ENCODE assay signal across 8 cellular contexts in genomic region chr4:10116625-10117423, GRCh38. TPM values are rescaled to one million over a fixed set of nuclear protein-coding genes. Genes with fewer than 3 reads are reported as not detected.
DNase-seq lines count a peak whose midpoint lies in the region; ATAC-seq and TF ChIP-seq lines count a peak whose summit lies in the region.

WDR1 (minus strand) TSS chr4:10116799; CDS start chr4:10116666, 133 bp downstream.

- H3K9ac ChIP-seq in endocrine pancreas (ENCODE audit: control insufficient read depth, insufficient read depth, low read length): peak within 1 kb of the TSS; percentile 77

- H3K27ac Mint-ChIP-seq in Caco-2 (ENCODE audit: unreplicated experiment): peak within 1 kb of the TSS; percentile 99

- H3K36me3 Mint-ChIP-seq in Caco-2 (ENCODE audit: insufficient read depth, unreplicated experiment): peaks cover 57% of the 10 kb centered on the region

- H3K27me3 Mint-ChIP-seq in Caco-2 (ENCODE audit: insufficient read depth, unreplicated experiment): no peaks in the 10 kb centered on the region

- H3K27me3 ChIP-seq in Caco-2 (replicated peaks; ENCODE audit: control insufficient read depth, insufficient read depth, low read length) (no peaks in the 10 kb centered on the region), endocrine pancreas (ENCODE audit: control insufficient read depth, insufficient read depth, low read length) (no peaks in the 10 kb centered on the region)

- H3K9me3 ChIP-seq in Caco-2 (no peaks in the 10 kb centered on the region), endocrine pancreas (ENCODE audit: control insufficient read depth, low read length) (no peaks in the 10 kb centered on the region)

- H3K36me3 ChIP-seq in Caco-2 (ENCODE audit: control insufficient read depth, insufficient read depth, low read length) (peaks cover 8% of the 10 kb centered on the region), endocrine pancreas (ENCODE audit: control insufficient read depth, insufficient read depth, low read length) (no peaks in the 10 kb centered on the region)

- H3K9me3 Mint-ChIP-seq in Caco-2 (ENCODE audit: unreplicated experiment): no peaks in the 10 kb centered on the region

- peak within 1 kb of the TSS; percentile 89 for H3K4me3 ChIP-seq in Caco-2 (ENCODE audit: low read depth, low read length)
- peak within 1 kb of the TSS; percentile 41 for H3K4me3 ChIP-seq in endocrine pancreas (ENCODE audit: control insufficient read depth, insufficient read depth, low read length)

- TF ChIP-seq CTCF in Caco-2 (IDR thresholded peaks at IDR 0.05; ENCODE audit: insufficient read depth in 1 of 2, low read depth in 1 of 2, low read length in 1 of 2, severe bottlenecking in 1 of 2, unreplicated experiment in 1 of 2): no peak

- peak; percentile 87 for ATAC-seq in GM21381 (IDR thresholded peaks at IDR 0.05; ENCODE audit: unreplicated experiment)

- peaks cover 16% of the 10 kb centered on the region for H3K4me1 ChIP-seq in Caco-2
- H3K4me1 ChIP-seq in endocrine pancreas (ENCODE audit: control insufficient read depth, insufficient read depth, low read length): no peaks in the 10 kb centered on the region

- peak; percentile 95 for DNase-seq in Caco-2
- DNase-seq in HUDEP-2 (lab: John Stamatoyannopoulos, UW; ENCODE audit: unreplicated experiment in 76 of 76): peak in 74 of 76 experiments; percentile 23 to 96 (median 88)
- peak; percentile 93 for DNase-seq in NOMO-1 treated with dmso at 0.1 percent for 144 hours (lab: John Stamatoyannopoulos, UW; ENCODE audit: unreplicated experiment)
- peak; percentile 84 for DNase-seq in activated CD8-positive, alpha-beta memory T cell treated with anti-CD3 and anti-CD28 coated beads, Interleukin-2, amount 50 U/mL, for 1 hour (ENCODE audit: extremely low read depth)
- DNase-seq in mesenteric fat pad (ENCODE audit: low spot score): peak; percentile 99
- peak; percentile 90 for DNase-seq in stimulated activated CD8-positive, alpha-beta memory T cell treated with anti-CD3 and anti-CD28 coated beads, Interleukin-15, amount 100 ng/mL, for 1 hour (ENCODE audit: low read depth)

- BruUV-seq in Caco-2 (replicated peaks; lab: Mats Ljungman, UMichigan): TSS peak; percentile 91

- POLR2A ChIA-PET in Caco-2 (lab: Charles Lee): interaction anchor here (0.5 to 1.5 kb wide), 19 partner anchors 8 to 720 kb away, joined by 3 to 7 read pairs (median 3); no protein-coding TSS in a partner anchor

- intact Hi-C loops in Caco-2 (cut with micrococcal nuclease; ENCODE audit: unreplicated experiment): loop anchor here (2.0 kb wide), 1 partner anchor 98 kb away; no protein-coding TSS in a partner anchor

- peaks cover 32% of the 10 kb centered on the region for H3K4me1 Mint-ChIP-seq in Caco-2 (ENCODE audit: low read depth, unreplicated experiment)

- CTCF ChIA-PET in Caco-2 (lab: Charles Lee): interaction anchor here (0.6 kb wide), 1 partner anchor 41 kb away, joined by 3 read pairs; no protein-coding TSS in a partner anchor

- peak within 1 kb of the TSS; percentile 94 for H3K4me3 Mint-ChIP-seq in Caco-2 (ENCODE audit: unreplicated experiment)

RNA-seq across cellular contexts. Expression of gene WDR1, which starts in this region (rescaled TPM):
- 250 and 270 TPM in 2 replicates for total RNA-seq in Caco-2 (2022)
- total RNA-seq in mesenteric fat pad: 249 TPM

Comparison
In these comparisons a context has a peak if more than half of its experiments do, and no peak if none do; other contexts are left out.
1. Peak in every context shown above with its lines: DNase-seq, ATAC-seq and H3K4me3 ChIP-seq.